Comparison of ENCODE assay signal across 16 cellular contexts in the genomic region with DNA sequence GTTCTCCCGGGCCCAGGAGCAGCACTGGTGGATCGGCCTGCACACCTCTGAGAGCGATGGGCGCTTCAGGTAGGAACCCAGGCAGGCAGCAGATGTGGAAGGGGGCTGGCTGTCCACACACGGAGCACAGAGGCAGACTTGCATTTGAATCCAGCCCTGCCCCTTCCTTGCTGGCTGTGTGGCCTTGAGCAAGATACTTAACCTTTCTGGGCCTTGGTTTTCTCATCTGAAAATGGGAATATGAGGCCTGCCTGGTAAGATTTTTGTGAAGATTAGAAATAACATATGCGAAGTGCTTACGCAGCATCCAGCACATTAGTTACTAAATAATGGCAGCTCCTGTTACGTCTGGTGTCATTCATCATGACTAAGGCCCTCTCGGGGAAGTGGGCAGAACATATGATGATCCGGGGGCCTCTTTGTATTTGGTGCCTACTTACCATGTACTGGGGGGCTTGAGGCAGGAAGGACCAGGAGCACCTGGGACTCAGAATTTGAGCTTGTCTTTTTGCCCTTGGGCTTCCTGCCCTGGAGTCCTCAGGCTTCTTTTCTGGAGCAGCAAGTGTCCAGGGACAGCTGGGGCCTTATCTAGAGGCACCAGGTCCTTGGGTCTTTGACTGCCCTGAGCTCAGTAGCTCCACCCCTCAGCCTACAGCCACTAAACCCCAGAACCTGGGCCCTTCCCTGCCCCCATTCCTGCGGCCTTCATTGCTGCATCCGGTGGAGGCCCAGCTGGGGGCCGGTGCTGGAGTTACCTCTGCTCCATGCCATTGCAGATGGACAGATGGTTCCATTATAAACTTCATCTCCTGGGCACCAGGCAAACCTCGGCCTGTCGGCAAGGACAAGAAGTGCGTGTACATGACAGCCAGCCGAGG.
"Had no signal": no experiment of that assay in that cellular context is flagged by ENCODE, and none has a peak within 500 bp of the region (broad histone marks: within the 10 kb centered on the region; RNA-seq: fewer than 3 reads in every experiment).

No MANE protein-coding gene starts in this region.

- H3K36me3 ChIP-seq: colonic mucosa had no signal

- H3K27ac ChIP-seq: cardiac muscle cell, colonic mucosa, epithelial cell of prostate, suprapubic skin, upper lobe of right lung had no signal

- H3K4me3 ChIP-seq: cardiac muscle cell, colonic mucosa, suprapubic skin, upper lobe of right lung had no signal

- DNase-seq: activated CD4-positive, alpha-beta T cell treated with anti-CD3 and anti-CD28 coated beads for 4 hours; activated CD8-positive, alpha-beta memory T cell treated with anti-CD3 and anti-CD28 coated beads, Interleukin-2, amount 50 U/mL, for 4 hours; activated CD8-positive, alpha-beta T cell treated with anti-CD3 and anti-CD28 coated beads for 36 hours; activated naive CD4-positive, alpha-beta T cell treated with Interleukin-2 at 50 U/mL for 16 hours; activated naive CD8-positive, alpha-beta T cell treated with anti-CD3 and anti-CD28 coated beads, Interleukin-2, amount 50 U/mL, for 24 hours; colonic mucosa; effector CD8-positive, alpha-beta T cell; glutamatergic neuron; natural killer cell; stimulated activated CD4-positive, alpha-beta T cell treated with anti-CD3 and anti-CD28 coated beads, Interleukin-2, amount 100 ng/mL, for 48 hours; stimulated activated naive CD8-positive, alpha-beta T cell treated with anti-CD3 and anti-CD28 coated beads, Interleukin-15, Interleukin-2, amounts not matched to agents 100 U/mL and 50 U/mL, for 24 hours; T-helper 1 cell had no signal

- H3K4me1 ChIP-seq: colonic mucosa, upper lobe of right lung had no signal

- ATAC-seq: activated CD8-positive, alpha-beta T cell treated with anti-CD3 and anti-CD28 coated beads for 36 hours; activated naive CD8-positive, alpha-beta T cell treated with anti-CD3 and anti-CD28 coated beads, Interleukin-2, amount 50 U/mL, for 24 hours; natural killer cell; stimulated activated naive CD8-positive, alpha-beta T cell treated with anti-CD3 and anti-CD28 coated beads, Interleukin-15, Interleukin-2, amounts not matched to agents 100 U/mL and 50 U/mL, for 24 hours had no signal

- H3K27me3 ChIP-seq: cardiac muscle cell, colonic mucosa, suprapubic skin, upper lobe of right lung had no signal

- H3K9me3 ChIP-seq: colonic mucosa, suprapubic skin, upper lobe of right lung had no signal
